ENCODE assay signal across 2 cellular contexts in genomic region chr11:86620796-86621575, GRCh38.
A peak's percentile ranks its signal among the peaks of the same experiment; 100 is the strongest.
TF ChIP-seq lines count a peak whose summit lies in the region.

No MANE protein-coding gene starts in this region.

TF ChIP-seq in IMR-90, 13 proteins besides CTCF, POLR2A, EP300 and RAD21:
- TF ChIP-seq CEBPB (IDR thresholded peaks at IDR 0.05; ENCODE audit: low read depth, low read length) (peak; percentile 45; the same call in 1 of the 2 replicates), MAFK (IDR thresholded peaks at IDR 0.05; ENCODE audit: low read depth, low read length) (no peak), SMC3 (IDR thresholded peaks at IDR 0.05; ENCODE audit: low read depth, low read length) (no peak), FOS (IDR thresholded peaks at IDR 0.05; ENCODE audit: low read depth, low read length) (no peak)

TF ChIP-seq in endothelial cell of umbilical vein, 7 proteins besides CTCF, POLR2A, EP300 and RAD21:
- TF ChIP-seq MAX (IDR thresholded peaks at IDR 0.05; ENCODE audit: insufficient read depth, insufficient read length), result no peak
